In the genomic region with DNA sequence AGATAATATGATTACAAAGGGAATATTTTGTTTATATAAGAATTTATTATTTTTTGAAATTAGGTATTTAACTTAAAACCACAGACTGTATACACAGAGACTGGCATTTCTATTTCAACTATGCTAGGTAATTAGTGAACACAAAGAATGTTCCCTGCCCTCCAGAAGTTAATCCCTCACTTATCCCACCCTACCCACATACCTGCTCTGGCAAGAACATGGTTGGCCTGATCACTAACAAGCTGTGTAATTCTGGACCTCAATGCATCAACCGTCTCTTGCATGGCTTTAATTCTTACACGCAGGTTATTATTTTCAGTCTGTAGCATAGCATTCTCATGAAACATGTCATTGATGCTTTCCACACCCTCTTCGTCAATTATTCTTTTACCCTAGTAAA, we compare ENCODE assay signal across 8 cellular contexts.
"Had no signal": no experiment of that assay in that cellular context is flagged by ENCODE, and none has a peak within 500 bp of the region (broad histone marks: within the 10 kb centered on the region; RNA-seq: fewer than 3 reads in every experiment).

No MANE protein-coding gene starts in this region.

- H3K4me3 ChIP-seq: GM23338 had no signal

- DNase-seq: H9, HCEC 1CT had no signal

- H3K27ac ChIP-seq: HL-60 had no signal

- H3K4me1 Mint-ChIP-seq: GM23338, H9 had no signal

- ATAC-seq: GM23338, HepG2 had no signal

- H3K27ac Mint-ChIP-seq: GM23338, H9, IgD-negative memory B cell had no signal

- H3K9me3 Mint-ChIP-seq: GM23338, H9, IgD-negative memory B cell had no signal

- FAIRE-seq: H1, H54, HepG2 had no signal

- H3K4me2 ChIP-seq: GM23338 had no signal

- H3K36me3 Mint-ChIP-seq: IgD-negative memory B cell had no signal

- H3K27me3 Mint-ChIP-seq: IgD-negative memory B cell had no signal

- H3K4me3 Mint-ChIP-seq: GM23338, H9, IgD-negative memory B cell had no signal
